Comparison of ENCODE assay signal across 1 cellular context in the genomic region with DNA sequence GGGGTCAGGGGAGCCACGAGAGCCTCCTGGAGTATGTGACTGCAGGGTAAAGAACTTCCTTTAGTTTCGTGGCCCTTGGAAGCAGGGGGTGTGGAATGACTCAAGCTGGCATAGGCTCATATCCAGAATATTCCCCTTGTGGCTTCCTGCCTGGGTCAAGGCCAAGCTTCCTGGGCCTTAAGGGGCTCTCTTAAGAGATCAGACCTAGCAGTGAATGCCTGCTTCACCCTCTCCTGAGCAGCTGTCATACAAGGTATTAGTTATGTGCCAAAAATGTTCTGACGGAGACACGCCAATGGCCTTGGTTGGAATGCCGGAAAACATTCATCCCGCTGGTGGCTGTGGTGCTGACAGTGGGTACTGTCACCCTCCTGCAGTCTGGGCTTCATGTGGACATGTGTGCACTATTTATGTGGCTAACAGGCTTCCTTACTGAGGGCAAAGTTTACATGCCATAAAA.
TF ChIP-seq lines count a peak whose summit lies in the region.

No MANE protein-coding gene starts in this region.

TF ChIP-seq in GM23338, 12 proteins besides CTCF, POLR2A, EP300 and RAD21 (continued from another document):
- no peak for TF ChIP-seq ZNF462 (CRISPR knock-in tag; IDR thresholded peaks at IDR 0.05)
- TF ChIP-seq ZNF114 (CRISPR knock-in tag; IDR thresholded peaks at IDR 0.05): no peak
- no peak for TF ChIP-seq NANOG (IDR thresholded peaks at IDR 0.05; ENCODE audit: borderline replicate concordance)
- no peak for TF ChIP-seq CREB1 (CRISPR knock-in tag; IDR thresholded peaks at IDR 0.05; ENCODE audit: low read depth)
